21 cellular contexts compared by ENCODE assay signal in the genomic region with DNA sequence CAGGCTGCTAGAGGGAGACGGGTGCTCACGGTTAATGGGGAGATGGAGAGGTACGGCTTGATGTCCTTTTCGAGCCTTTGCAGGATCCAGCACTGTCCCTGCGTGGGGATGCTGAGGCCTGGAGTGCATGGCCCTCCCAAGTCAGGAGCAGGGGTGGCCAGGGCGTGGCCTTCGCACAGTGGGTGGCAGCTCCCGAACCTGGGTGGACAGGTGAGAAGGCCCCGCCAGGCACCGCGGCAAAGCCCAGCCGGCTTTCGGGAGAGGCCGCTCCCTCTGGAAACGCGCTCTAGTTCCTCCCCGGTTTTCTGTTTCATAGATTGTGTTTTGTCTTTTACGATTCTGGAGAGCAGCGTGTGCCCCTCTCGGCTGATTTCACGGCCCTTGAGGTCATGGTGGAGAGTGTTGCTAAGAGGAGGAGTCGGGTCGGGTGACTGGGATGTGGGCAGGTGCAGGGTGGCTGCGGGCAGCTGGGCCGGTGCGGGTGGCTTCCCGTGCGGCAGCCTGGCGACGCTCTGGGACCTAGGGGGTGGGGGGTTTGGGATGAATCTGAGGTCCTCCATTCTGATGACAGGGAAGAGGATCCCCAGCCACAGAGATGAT. TPM values are rescaled to one million over a fixed set of nuclear protein-coding genes. Genes with fewer than 3 reads are reported as not detected.
DNase-seq lines count a peak whose midpoint lies in the region; ATAC-seq, FAIRE-seq and TF ChIP-seq lines count a peak whose summit lies in the region.
"Had no signal": no experiment of that assay in that cellular context is flagged by ENCODE, and none has a peak within 500 bp of the region (broad histone marks: within the 10 kb centered on the region; RNA-seq: fewer than 3 reads in every experiment).

No MANE protein-coding gene starts in this region.

- peaks cover 53% of the 10 kb centered on the region for H3K36me3 Mint-ChIP-seq in activated CD4-positive, alpha-beta T cell treated with anti-CD3 and anti-CD28 coated beads for 36 hours (ENCODE audit: low read depth)
- peaks cover 77% of the 10 kb centered on the region for H3K36me3 Mint-ChIP-seq in CD4-positive, alpha-beta T cell (ENCODE audit: low read depth)
- H3K36me3 Mint-ChIP-seq in central memory CD8-positive, alpha-beta T cell (ENCODE audit: insufficient read depth) = peaks cover 32% of the 10 kb centered on the region
- peaks cover 28% of the 10 kb centered on the region for H3K36me3 Mint-ChIP-seq in neural crest cell (ENCODE audit: low read depth)

- 97 to 98% (median 97%) methylated on average over 29 to 30 of the region's 30 CpGs for WGBS in small intestine, 3 donors

- no peak for TF ChIP-seq CTCF in CD4-positive, alpha-beta T cell (IDR thresholded peaks at IDR 0.05)
- no peak for TF ChIP-seq CTCF in neural crest cell (conservative IDR thresholded peaks at IDR 0.05)

- peaks cover 9 to 10% of the 10 kb centered on the region in 2 donors for H3K36me3 ChIP-seq in small intestine (ENCODE audit: control insufficient read depth in 2 of 2, insufficient read depth in 2 of 2, low read length in 2 of 2)
- H3K36me3 ChIP-seq: BE2C had no signal

- H3K27me3 Mint-ChIP-seq in activated CD4-positive, alpha-beta T cell treated with anti-CD3 and anti-CD28 coated beads for 36 hours = no peaks in the 10 kb centered on the region
- H3K27me3 Mint-ChIP-seq in CD4-positive, alpha-beta T cell = no peaks in the 10 kb centered on the region
- no peaks in the 10 kb centered on the region for H3K27me3 Mint-ChIP-seq in central memory CD8-positive, alpha-beta T cell
- H3K27me3 Mint-ChIP-seq in neural crest cell (ENCODE audit: low read depth) = no peaks in the 10 kb centered on the region
- H3K27me3 Mint-ChIP-seq: CD4-positive, CD25-positive, alpha-beta regulatory T cell had no signal

- CTCF ChIA-PET in activated CD4-positive, alpha-beta T cell treated with anti-CD3 and anti-CD28 coated beads for 36 hours (lab: Charles Lee) = no interaction called here
- CTCF ChIA-PET in CD4-positive, alpha-beta T cell (lab: Charles Lee) = no interaction called here

- peaks cover 3% of the 10 kb centered on the region for H3K4me1 Mint-ChIP-seq in activated CD4-positive, alpha-beta T cell treated with anti-CD3 and anti-CD28 coated beads for 36 hours
- no peaks in the 10 kb centered on the region for H3K4me1 Mint-ChIP-seq in CD4-positive, alpha-beta T cell (ENCODE audit: low read depth)
- H3K4me1 Mint-ChIP-seq in central memory CD8-positive, alpha-beta T cell = peaks cover 27% of the 10 kb centered on the region
- no peaks in the 10 kb centered on the region for H3K4me1 Mint-ChIP-seq in neural crest cell
- H3K4me1 Mint-ChIP-seq: H9 had no signal

- no peak overlapping the region for H3K4me3 ChIP-seq in small intestine (ENCODE audit: low read depth in 1 of 2, low read length in 2 of 2)
- H3K4me3 ChIP-seq: K562 had no signal

- no peak overlapping the region for H3K27ac Mint-ChIP-seq in activated CD4-positive, alpha-beta T cell treated with anti-CD3 and anti-CD28 coated beads for 36 hours
- peak overlapping the region; percentile 53 for H3K27ac Mint-ChIP-seq in CD4-positive, alpha-beta T cell
- peak overlapping the region; percentile 35 for H3K27ac Mint-ChIP-seq in central memory CD8-positive, alpha-beta T cell (ENCODE audit: low read depth)
- peak overlapping the region; percentile 50 for H3K27ac Mint-ChIP-seq in neural crest cell (ENCODE audit: unreplicated experiment)

- H3K9me3 ChIP-seq in CD4-positive, alpha-beta T cell (ENCODE audit: control insufficient read depth, low read length) = no peaks in the 10 kb centered on the region
- no peaks in the 10 kb centered on the region for H3K9me3 ChIP-seq in small intestine (ENCODE audit: control insufficient read depth, low read depth)
- H3K9me3 ChIP-seq: BE2C had no signal

- no peaks in the 10 kb centered on the region for H3K4me1 ChIP-seq in small intestine (ENCODE audit: control insufficient read depth in 2 of 2, insufficient read depth in 1 of 2, low read depth in 1 of 2, low read length in 1 of 2)
- H3K4me1 ChIP-seq: BE2C had no signal

- POLR2A ChIA-PET in activated CD4-positive, alpha-beta T cell treated with anti-CD3 and anti-CD28 coated beads for 36 hours (lab: Charles Lee) = no interaction called here
- POLR2A ChIA-PET in CD4-positive, alpha-beta T cell (lab: Charles Lee) = no interaction called here

- no peak overlapping the region for H3K4me3 Mint-ChIP-seq in activated CD4-positive, alpha-beta T cell treated with anti-CD3 and anti-CD28 coated beads for 36 hours
- H3K4me3 Mint-ChIP-seq in CD4-positive, alpha-beta T cell = no peak overlapping the region
- H3K4me3 Mint-ChIP-seq in central memory CD8-positive, alpha-beta T cell = no peak overlapping the region
- no peak overlapping the region for H3K4me3 Mint-ChIP-seq in neural crest cell
- H3K4me3 Mint-ChIP-seq: CD4-positive, CD25-positive, alpha-beta regulatory T cell had no signal

- H3K9me3 Mint-ChIP-seq in activated CD4-positive, alpha-beta T cell treated with anti-CD3 and anti-CD28 coated beads for 36 hours (ENCODE audit: low read depth) = peaks cover 1% of the 10 kb centered on the region
- H3K9me3 Mint-ChIP-seq in CD4-positive, alpha-beta T cell = no peaks in the 10 kb centered on the region
- H3K9me3 Mint-ChIP-seq in central memory CD8-positive, alpha-beta T cell = no peaks in the 10 kb centered on the region
- H3K9me3 Mint-ChIP-seq in neural crest cell = no peaks in the 10 kb centered on the region
- H3K9me3 Mint-ChIP-seq: H9 had no signal

- peak; percentile 16 for ATAC-seq in activated CD4-positive, alpha-beta T cell treated with anti-CD3 and anti-CD28 coated beads for 36 hours
- ATAC-seq in CD4-positive, alpha-beta T cell (ENCODE audit: poor library complexity) = no peak
- ATAC-seq in central memory CD8-positive, alpha-beta T cell (replicated peaks; ENCODE audit: extremely low read depth, poor library complexity, severe bottlenecking) = no peak
- ATAC-seq in HG03571 (IDR thresholded peaks at IDR 0.05; ENCODE audit: unreplicated experiment) = no peak
- ATAC-seq: K562 had no signal

- no peak overlapping the region for H3K27ac ChIP-seq in CD4-positive, alpha-beta T cell (ENCODE audit: low read depth, low read length)
- no peak overlapping the region for H3K27ac ChIP-seq in small intestine (ENCODE audit: low read depth in 1 of 2, low read length in 1 of 2)

- H3K27me3 ChIP-seq in CD4-positive, alpha-beta T cell (ENCODE audit: control insufficient read depth, insufficient read depth, low read length) = no peaks in the 10 kb centered on the region
- H3K27me3 ChIP-seq in small intestine (ENCODE audit: control insufficient read depth in 2 of 2, insufficient read depth in 2 of 2, low read length in 2 of 2) = no peaks in the 10 kb centered on the region
- H3K27me3 ChIP-seq: BE2C had no signal

- intact Hi-C loops in activated CD4-positive, alpha-beta T cell treated with anti-CD3 and anti-CD28 coated beads for 36 hours (cut with DNase I, micrococcal nuclease) = no loop called here
- intact Hi-C loops in CD4-positive, alpha-beta T cell (cut with DNase I, micrococcal nuclease) = no loop called here

- FAIRE-seq in small intestine (lab: Jason Lieb, UNC) = no peak
- FAIRE-seq: K562 had no signal

- DNase-seq in activated CD4-positive, alpha-beta T cell treated with anti-CD3 and anti-CD28 coated beads for 36 hours = no peak
- DNase-seq in activated CD4-positive, alpha-beta T cell treated with anti-CD3 and anti-CD28 coated beads for 48 hours = no peak
- DNase-seq in CD4-positive, alpha-beta T cell = no peak
- no peak for DNase-seq in central memory CD8-positive, alpha-beta T cell (ENCODE audit: low spot score in 2 of 2)
- DNase-seq in neural crest cell (ENCODE audit: low read depth, low spot score) (no peak), small intestine (no peak)
- no peak for DNase-seq in stimulated activated naive CD4-positive, alpha-beta T cell (lab: John Stamatoyannopoulos, UW)
- DNase-seq: 8988T; BE2C; CD4-positive, CD25-positive, alpha-beta regulatory T cell; DMS153; GF-D8; H9; NCI-H1092 treated with DMSO at 0.1 percent for 48 hours; NCI-H146; NCI-H2029 treated with DMSO at 0.1 percent for 48 hours; NCI-H510A; NCI-H748 treated with DMSO at 0.1 percent for 48 hours; OCI-M1 had no signal

RNA-seq across cellular contexts. Expression of gene CTDP1, which starts 39.4 kb away (rescaled TPM):
- 10 to 100 TPM; 36.7 to 45.5 TPM for total RNA-seq in activated CD4-positive, alpha-beta T cell treated with anti-CD3 and anti-CD28 coated beads for 36 hours
- total RNA-seq in CD4-positive, alpha-beta T cell = 10 to 100 TPM; 69.0 to 79.6 TPM
- 22.8 and 23.3 TPM in 2 replicates for total RNA-seq in neural crest cell
- polyA plus RNA-seq in small intestine = 10 to 100 TPM; 14.9 to 20.1 (median 17.3) TPM
